In the genomic region with DNA sequence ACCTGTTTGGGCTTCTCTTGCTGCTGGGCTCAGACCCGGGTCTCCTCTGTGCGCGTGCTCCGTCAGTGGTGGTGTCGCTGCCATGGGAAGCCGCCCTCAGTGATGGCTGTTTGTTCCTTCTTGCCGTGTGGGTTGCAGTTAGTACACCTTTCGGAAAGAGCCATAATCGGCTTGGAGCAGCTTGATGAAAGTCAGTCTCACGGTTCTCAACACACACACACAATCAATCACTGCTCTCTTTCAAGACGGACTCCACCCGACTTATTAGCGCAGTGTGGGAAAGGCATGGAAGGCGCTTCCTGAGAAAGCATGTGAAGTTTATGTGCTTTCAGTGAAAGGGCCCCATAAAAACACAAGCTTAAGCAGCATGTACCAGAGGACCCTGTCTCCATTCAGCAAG, we compare ENCODE assay signal across 17 cellular contexts.
DNase-seq lines count a peak whose midpoint lies in the region; ATAC-seq, FAIRE-seq and TF ChIP-seq lines count a peak whose summit lies in the region.
"Had no signal": no experiment of that assay in that cellular context is flagged by ENCODE, and none has a peak within 500 bp of the region (broad histone marks: within the 10 kb centered on the region; RNA-seq: fewer than 3 reads in every experiment).

No MANE protein-coding gene starts in this region.

- 0 out of 2 replicates have a peak, but pooled peaks cover 3% of the 10 kb centered on the region for H3K9me2 ChIP-seq in GM23338 (ENCODE audit: insufficient read depth)

- no peak for TF ChIP-seq RAD21 in H1 (IDR thresholded peaks at IDR 0.05 in 1 of 2, conservative IDR thresholded peaks at IDR 0.05 in 1 of 2; ENCODE audit: low read depth in 2 of 2, low read length in 2 of 2)

- H3K9me3 Mint-ChIP-seq in GM23338 (no peaks in the 10 kb centered on the region), nephron (no peaks in the 10 kb centered on the region)

- no peaks in the 10 kb centered on the region for H3K79me2 ChIP-seq in GM23338 (replicated peaks; ENCODE audit: insufficient read depth)
- H3K79me2 ChIP-seq in H1 (ENCODE audit: control insufficient read depth in 1 of 2, insufficient read depth in 2 of 2, low read length in 2 of 2): no peaks in the 10 kb centered on the region

- WGBS in H1 (ENCODE audit: extremely low coverage in 1 of 2, insufficient coverage in 1 of 2, insufficient read length in 1 of 2, insufficient replicate concordance in 2 of 2, low coverage in 1 of 2, low lambda C conversion rate in 2 of 2, missing lambda C conversion rate in 1 of 2), 2 experiments: 89% methylated on average over 12 of the region's 14 CpGs; no CpG with 5 or more reads in 1 of the 2 experiments

- peaks cover 2% of the 10 kb centered on the region; the same call in 2 of the 3 replicates for H3K4me1 Mint-ChIP-seq in GM23338
- H3K4me1 Mint-ChIP-seq in nephron: peaks cover 16% of the 10 kb centered on the region
- H3K4me1 Mint-ChIP-seq: CD4-positive, CD25-positive, alpha-beta regulatory T cell had no signal

- no peak overlapping the region for H3K4me2 ChIP-seq in GM23338
- no peak overlapping the region for H3K4me2 ChIP-seq in H1 (ENCODE audit: insufficient read depth in 1 of 2, low read depth in 2 of 2, low read length in 2 of 2)
- H3K4me2 ChIP-seq: BLaER1 treated with 17β-estradiol and CSF1 and Interleukin-3, amounts not matched to agents 10 nM and 100 nM had no signal

- H4K8ac ChIP-seq in H1 (ENCODE audit: extremely low read depth, insufficient read depth, low read length): no peak overlapping the region; the same call in 1 of the 2 replicates

- no peaks in the 10 kb centered on the region for H3K36me3 ChIP-seq in GM23338 (ENCODE audit: insufficient read depth)
- no peaks in the 10 kb centered on the region for H3K36me3 ChIP-seq in H1 (ENCODE audit: control insufficient read depth in 2 of 4, insufficient read depth in 4 of 4, low read length in 3 of 4)
- H3K36me3 ChIP-seq: BLaER1 treated with 17β-estradiol and CSF1 and Interleukin-3, amounts not matched to agents 10 nM and 100 nM; HAP-1 had no signal

- H3K56ac ChIP-seq in H1 (replicated peaks; ENCODE audit: insufficient read length, low read depth, low read length): no peak overlapping the region

- no peak for TF ChIP-seq EP300 in H1 (IDR thresholded peaks at IDR 0.05; ENCODE audit: borderline replicate concordance in 1 of 2, low read depth in 2 of 2, low read length in 2 of 2)

- no peak overlapping the region for H4K91ac ChIP-seq in H1 (replicated peaks; ENCODE audit: insufficient read length, low read length)

- no peak overlapping the region for H2BK15ac ChIP-seq in H1 (ENCODE audit: low read length)

- no peak overlapping the region for H2BK5ac ChIP-seq in H1 (ENCODE audit: low read depth, low read length)

- POLR2A ChIA-PET in H1 (lab: Charles Lee; ENCODE audit: partially characterized antibody): interaction anchor here (0.7 kb wide), 1 partner anchor 9 kb away, joined by 3 read pairs; no protein-coding TSS in a partner anchor

- H2BK20ac ChIP-seq in H1 (ENCODE audit: low read length): no peak overlapping the region

- H3K27ac ChIP-seq in GM23338 (ENCODE audit: low read depth): no peak overlapping the region
- H3K27ac ChIP-seq in H1 (ENCODE audit: low read depth, low read length): no peak overlapping the region
- H3K27ac ChIP-seq: BLaER1 treated with 17β-estradiol and CSF1 and Interleukin-3, amounts not matched to agents 10 nM and 100 nM; GM23248 had no signal

- no peak overlapping the region for H3K4ac ChIP-seq in H1 (replicated peaks; ENCODE audit: insufficient read length, low read depth, low read length)

- H3K27me3 ChIP-seq in GM23338 (ENCODE audit: insufficient read depth) (no peaks in the 10 kb centered on the region), H1 (replicated peaks in 1 of 4; ENCODE audit: control insufficient read depth in 3 of 4, extremely low read depth in 1 of 4, insufficient read depth in 3 of 4, low read length in 3 of 4) (no peaks in the 10 kb centered on the region)
- H3K27me3 ChIP-seq: BLaER1 treated with 17β-estradiol and CSF1 and Interleukin-3, amounts not matched to agents 10 nM and 100 nM had no signal

- H3K4me1 ChIP-seq in GM23338 (ENCODE audit: insufficient read depth): no peaks in the 10 kb centered on the region
- H3K4me1 ChIP-seq in H1 (replicated peaks in 1 of 4; ENCODE audit: control insufficient read depth in 3 of 4, insufficient read depth in 4 of 4, low read length in 3 of 4): peaks cover 0 to 5% (median 0%) of the 10 kb centered on the region in 4 experiments; a peak in 1 of 7 replicates
- H3K4me1 ChIP-seq: HAP-1 had no signal

- H4K20me1 ChIP-seq in GM23338 (replicated peaks; ENCODE audit: insufficient read depth) (no peaks in the 10 kb centered on the region; the same call in 1 of the 2 replicates), H1 (replicated peaks in 1 of 2; ENCODE audit: control insufficient read depth in 1 of 2, insufficient read depth in 2 of 2, low read length in 2 of 2) (no peaks in the 10 kb centered on the region)
- H4K20me1 ChIP-seq: BLaER1 treated with 17β-estradiol and CSF1 and Interleukin-3, amounts not matched to agents 10 nM and 100 nM had no signal

- H3K4me3 ChIP-seq in GM23338: no peak overlapping the region
- H3K4me3 ChIP-seq in H1 (ENCODE audit: extremely low read depth in 1 of 4, insufficient read depth in 2 of 4, low read depth in 3 of 4, low read length in 4 of 4): no peak overlapping the region
- H3K4me3 ChIP-seq in retinal pigment epithelial cell (ENCODE audit: low read length): peak overlapping the region; percentile 26
- H3K4me3 ChIP-seq: BLaER1 treated with 17β-estradiol and CSF1 and Interleukin-3, amounts not matched to agents 10 nM and 100 nM; GM12878; GM23248; HAP-1 had no signal

- H3K27me3 Mint-ChIP-seq in GM23338 (ENCODE audit: insufficient read depth, low read depth, poor library complexity) (peaks cover 2% of the 10 kb centered on the region), nephron (ENCODE audit: low read depth) (peaks cover 40% of the 10 kb centered on the region)
- H3K27me3 Mint-ChIP-seq: CD4-positive, CD25-positive, alpha-beta regulatory T cell had no signal

- no peak overlapping the region for H3K14ac ChIP-seq in H1 (ENCODE audit: insufficient read length)

- no peak overlapping the region for H3K27ac Mint-ChIP-seq in GM23338
- H3K27ac Mint-ChIP-seq in nephron: peak overlapping the region; percentile 5 to 82 (median 45)
- H3K27ac Mint-ChIP-seq: CD4-positive, CD25-positive, alpha-beta regulatory T cell had no signal

- DNase-seq in GM23338 (ENCODE audit: low spot score) (no peak), H1 (ENCODE audit: low read depth in 1 of 2, low spot score in 2 of 2) (peak in 1 of 2 experiments; percentile 27), retinal pigment epithelial cell (ENCODE audit: low read depth) (peak; percentile 54), mesenteric fat pad (ENCODE audit: low spot score) (no peak)
- no peak for DNase-seq in activated CD4-positive, alpha-beta T cell treated with anti-CD3 and anti-CD28 coated beads for 1 hour
- DNase-seq in stimulated activated naive CD4-positive, alpha-beta T cell (lab: John Stamatoyannopoulos, UW): no peak
- DNase-seq: ACHN; Calu3; CD4-positive, CD25-positive, alpha-beta regulatory T cell; DMS 273 treated with DMSO at 0.1 percent for 48 hours; GM23248 had no signal

- H3K9me3 ChIP-seq in H1 (ENCODE audit: insufficient read depth in 2 of 2, low read depth in 1 of 2, low read length in 1 of 2): no peaks in the 10 kb centered on the region
- H3K9me3 ChIP-seq: BLaER1 treated with 17β-estradiol and CSF1 and Interleukin-3, amounts not matched to agents 10 nM and 100 nM; HAP-1 had no signal

- no peaks in the 10 kb centered on the region for H3F3A ChIP-seq in GM23338 (replicated peaks; ENCODE audit: low read depth)

- no peak overlapping the region for H3K23ac ChIP-seq in H1 (ENCODE audit: insufficient read length)

- H3K79me1 ChIP-seq in H1 (ENCODE audit: low read depth, low read length): no peaks in the 10 kb centered on the region

- H2BK120ac ChIP-seq in H1 (replicated peaks; ENCODE audit: low read depth, low read length): no peak overlapping the region

- no peak overlapping the region for H3K9ac ChIP-seq in H1 (replicated peaks in 1 of 4; ENCODE audit: extremely low read depth in 1 of 4, low read depth in 3 of 4, low read length in 3 of 4)
- H3K9ac ChIP-seq: BLaER1 treated with 17β-estradiol and CSF1 and Interleukin-3, amounts not matched to agents 10 nM and 100 nM; GM23248 had no signal

- no peak overlapping the region for H4K5ac ChIP-seq in H1 (ENCODE audit: insufficient read length, low read depth, low read length)

- no peak overlapping the region for H3K4me3 Mint-ChIP-seq in GM23338
- peak overlapping the region in 2 of 3 experiments; percentile 19 to 48 for H3K4me3 Mint-ChIP-seq in nephron
- H3K4me3 Mint-ChIP-seq: CD4-positive, CD25-positive, alpha-beta regulatory T cell had no signal

- H2AK5ac ChIP-seq in H1 (ENCODE audit: low read depth, low read length): no peak overlapping the region

- H2AFZ ChIP-seq in GM23338: peak overlapping the region; percentile 63
- H2AFZ ChIP-seq in H1 (ENCODE audit: low read length): 0 out of 2 replicates have a peak overlapping the region, but pooled peaks have one; percentile 63
- H2AFZ ChIP-seq: GM23248 had no signal

- CTCF ChIA-PET in H1 (lab: Charles Lee; ENCODE audit: partially characterized antibody): interaction anchor here (0.7 to 1.4 kb wide), 3 partner anchors 12 to 388 kb away, joined by 3 to 5 read pairs (median 3); no protein-coding TSS in a partner anchor

- ATAC-seq in GM23338 (no peak), HG03039 (IDR thresholded peaks at IDR 0.05; ENCODE audit: unreplicated experiment) (no peak)
- ATAC-seq: GM12878 had no signal

- H3K23me2 ChIP-seq in H1 (ENCODE audit: low read depth, low read length): no peaks in the 10 kb centered on the region

- no peaks in the 10 kb centered on the region for H3K36me3 Mint-ChIP-seq in GM23338 (ENCODE audit: low read depth)
- no peaks in the 10 kb centered on the region for H3K36me3 Mint-ChIP-seq in nephron (ENCODE audit: low read depth)
- H3K36me3 Mint-ChIP-seq: CD4-positive, CD25-positive, alpha-beta regulatory T cell had no signal

- TF ChIP-seq POLR2A in H1 (IDR thresholded peaks at IDR 0.05; ENCODE audit: control extremely low read depth in 1 of 2, low read depth in 2 of 2, low read length in 2 of 2): no peak

- TF ChIP-seq CTCF in GM23338 (conservative IDR thresholded peaks at IDR 0.05; ENCODE audit: low read depth in 2 of 2) (no peak), H1 (IDR thresholded peaks at IDR 0.05; ENCODE audit: control extremely low read depth in 1 of 3, insufficient read depth in 1 of 3, low read depth in 1 of 3, low read length in 3 of 3) (no peak), nephron (IDR thresholded peaks at IDR 0.05; ENCODE audit: unreplicated experiment in 3 of 3) (no peak), retinal pigment epithelial cell (conservative IDR thresholded peaks at IDR 0.05; ENCODE audit: low read depth, low read length) (no peak)

- FAIRE-seq in H1 (lab: Jason Lieb, UNC): no peak
- FAIRE-seq: GM12878, GM18507 had no signal

- no peak overlapping the region for H2BK12ac ChIP-seq in H1 (ENCODE audit: low read depth, low read length)

- no peak overlapping the region; the same call in 1 of the 2 replicates for H3K18ac ChIP-seq in H1 (ENCODE audit: extremely low read depth, low read length)

TF ChIP-seq in GM23338, 12 proteins besides CTCF, POLR2A, EP300 and RAD21 (continues in another document):
- no peak for TF ChIP-seq EZH2 (IDR thresholded peaks at IDR 0.05; ENCODE audit: low read depth, unreplicated experiment)

TF ChIP-seq in H1, 55 proteins besides CTCF, POLR2A, EP300 and RAD21 (continues in another document):
- TF ChIP-seq JUN (IDR thresholded peaks at IDR 0.05; ENCODE audit: low read depth, low read length): no peak
